ENCODE assay signal across 8 cellular contexts in the genomic region with DNA sequence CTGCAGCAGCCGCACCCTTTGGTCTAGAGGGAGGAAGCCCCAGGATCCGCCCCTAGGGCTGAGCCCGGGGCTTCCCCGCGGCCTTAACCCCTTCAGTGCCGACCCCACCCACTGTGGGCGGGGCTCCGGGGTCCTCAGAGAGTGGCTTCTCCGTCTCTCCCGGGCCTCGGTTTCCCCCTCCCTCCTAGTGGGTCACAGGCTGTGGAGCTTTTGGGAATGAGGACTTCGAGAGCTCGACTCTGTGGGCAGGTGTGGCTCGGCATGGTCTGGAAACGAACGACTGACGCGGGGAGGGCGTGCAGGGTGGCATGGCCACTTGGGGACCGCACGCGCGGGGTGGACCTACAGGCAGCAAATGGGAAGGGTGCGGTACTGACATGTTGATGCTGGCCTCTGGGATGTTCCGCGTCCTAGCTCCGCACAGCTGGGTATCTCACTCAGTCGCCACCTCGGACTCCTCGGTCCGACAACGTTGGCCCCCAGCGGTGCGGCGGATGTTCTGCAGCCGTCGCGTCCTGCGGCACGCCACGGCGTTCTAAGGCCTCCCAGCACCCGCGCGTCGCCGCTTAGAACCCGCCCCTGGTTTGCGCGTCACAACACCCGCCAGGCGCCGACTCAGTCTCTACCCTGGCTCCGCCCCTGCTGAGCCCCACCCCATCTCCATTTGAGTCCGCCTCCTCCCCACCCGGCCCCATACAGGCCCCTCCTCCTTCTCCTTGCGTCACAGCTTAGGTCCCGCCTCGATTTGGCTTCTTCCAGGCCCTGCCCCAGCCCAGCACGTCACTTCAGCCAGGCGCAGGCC. TPM values are rescaled to one million over a fixed set of nuclear protein-coding genes. Genes with fewer than 3 reads are reported as not detected.
DNase-seq lines count a peak whose midpoint lies in the region; ATAC-seq and TF ChIP-seq lines count a peak whose summit lies in the region.

A gene with protein sequence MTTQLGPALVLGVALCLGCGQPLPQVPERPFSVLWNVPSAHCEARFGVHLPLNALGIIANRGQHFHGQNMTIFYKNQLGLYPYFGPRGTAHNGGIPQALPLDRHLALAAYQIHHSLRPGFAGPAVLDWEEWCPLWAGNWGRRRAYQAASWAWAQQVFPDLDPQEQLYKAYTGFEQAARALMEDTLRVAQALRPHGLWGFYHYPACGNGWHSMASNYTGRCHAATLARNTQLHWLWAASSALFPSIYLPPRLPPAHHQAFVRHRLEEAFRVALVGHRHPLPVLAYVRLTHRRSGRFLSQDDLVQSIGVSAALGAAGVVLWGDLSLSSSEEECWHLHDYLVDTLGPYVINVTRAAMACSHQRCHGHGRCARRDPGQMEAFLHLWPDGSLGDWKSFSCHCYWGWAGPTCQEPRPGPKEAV (minus strand): TSS at position 570 of the 802 bp plus-strand sequence. CDS start 3,803 bp downstream, outside the sequence.
A gene with protein sequence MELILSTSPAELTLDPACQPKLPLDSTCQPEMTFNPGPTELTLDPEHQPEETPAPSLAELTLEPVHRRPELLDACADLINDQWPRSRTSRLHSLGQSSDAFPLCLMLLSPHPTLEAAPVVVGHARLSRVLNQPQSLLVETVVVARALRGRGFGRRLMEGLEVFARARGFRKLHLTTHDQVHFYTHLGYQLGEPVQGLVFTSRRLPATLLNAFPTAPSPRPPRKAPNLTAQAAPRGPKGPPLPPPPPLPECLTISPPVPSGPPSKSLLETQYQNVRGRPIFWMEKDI (minus strand): TSS at position 570 of the 802 bp plus-strand sequence. CDS start 1,942 bp downstream, outside the sequence.

- peak; percentile 36 for TF ChIP-seq CTCF in GM13976 (IDR thresholded peaks at IDR 0.05; ENCODE audit: borderline replicate concordance, control extremely low read depth, extremely low read depth, insufficient read depth, missing control alignments)
- TF ChIP-seq CTCF in vagina (IDR thresholded peaks at IDR 0.05) = peak in 1 of 3 experiments; percentile 50

- TF ChIP-seq POLR2A in vagina (IDR thresholded peaks at IDR 0.05) = peak in 1 of 2 donors; percentile 96

- peak; percentile 89 for ATAC-seq in HG02870 (IDR thresholded peaks at IDR 0.05; ENCODE audit: unreplicated experiment)
- peak; percentile 85 for ATAC-seq in left ventricle myocardium superior

- in situ Hi-C loops in GM13976 (cut with MboI; ENCODE audit: low sequenced_read_pairs, unreplicated experiment) = no loop called here

- H3K4me3 Mint-ChIP-seq in T-helper 1 cell treated with Interleukin-12 subunit alpha and Interleukin-12 subunit beta and Interleukin-4 antibody, amounts not matched to agents 30 μg/mL and 1 μg/mL, for 36 hours = peak within 1 kb of the TSS; percentile 96

- H3K27me3 ChIP-seq in vagina = no peaks in the 10 kb centered on the region

- intact Hi-C loops in left ventricle myocardium superior (cut with micrococcal nuclease) (no loop called here), vagina (cut with DNase I) (loop anchor here (2.0 kb wide), 1 partner anchor 24 kb away; a partner anchor contains a TSS)

- H3K36me3 Mint-ChIP-seq in T-helper 1 cell treated with Interleukin-12 subunit alpha and Interleukin-12 subunit beta and Interleukin-4 antibody, amounts not matched to agents 30 μg/mL and 1 μg/mL, for 36 hours (ENCODE audit: low read depth) = peaks cover 3% of the 10 kb centered on the region

- peaks cover 55% of the 10 kb centered on the region for H3K4me1 ChIP-seq in vagina

- H3K4me3 ChIP-seq in vagina = peak within 1 kb of the TSS; percentile 61 to 90

- H3K36me3 ChIP-seq in vagina = peaks cover 0 to 5% of the 10 kb centered on the region in 2 donors

- no peaks in the 10 kb centered on the region for H3K9me3 Mint-ChIP-seq in T-helper 1 cell treated with Interleukin-12 subunit alpha and Interleukin-12 subunit beta and Interleukin-4 antibody, amounts not matched to agents 30 μg/mL and 1 μg/mL, for 36 hours

- no peaks in the 10 kb centered on the region for H3K27me3 Mint-ChIP-seq in T-helper 1 cell treated with Interleukin-12 subunit alpha and Interleukin-12 subunit beta and Interleukin-4 antibody, amounts not matched to agents 30 μg/mL and 1 μg/mL, for 36 hours (ENCODE audit: low read depth)

- no peaks in the 10 kb centered on the region for H3K9me3 ChIP-seq in vagina

- DNase-seq in GM13976 (ENCODE audit: low spot score) (peak; percentile 99), NCI-H146 (lab: John Stamatoyannopoulos, UW) (peak; percentile 97), amygdala (lab: John Stamatoyannopoulos, UW) (peak; percentile 33 to 100 (median 99)), left ventricle myocardium superior (peak; percentile 100), pulmonary artery endothelial cell (ENCODE audit: low read depth, low spot score) (peak; percentile 98), vagina (ENCODE audit: extremely low spot score in 2 of 2) (peak; percentile 100)

- H3K27ac ChIP-seq in vagina = peak within 1 kb of the TSS; percentile 91

- peaks cover 24% of the 10 kb centered on the region for H3K4me1 Mint-ChIP-seq in T-helper 1 cell treated with Interleukin-12 subunit alpha and Interleukin-12 subunit beta and Interleukin-4 antibody, amounts not matched to agents 30 μg/mL and 1 μg/mL, for 36 hours (ENCODE audit: low read depth)

- peak within 1 kb of the TSS; percentile 95 for H3K27ac Mint-ChIP-seq in T-helper 1 cell treated with Interleukin-12 subunit alpha and Interleukin-12 subunit beta and Interleukin-4 antibody, amounts not matched to agents 30 μg/mL and 1 μg/mL, for 36 hours

RNA-seq across cellular contexts. Expression of the first gene that starts in this region (rescaled TPM):
- total RNA-seq in left ventricle myocardium superior (0.92 TPM), pulmonary artery endothelial cell (9.6 and 10.3 TPM in 2 replicates), vagina (8.1 TPM)

RNA-seq across cellular contexts. Expression of the second gene that starts in this region (rescaled TPM):
- total RNA-seq in left ventricle myocardium superior (6.7 TPM), pulmonary artery endothelial cell (2.6 and 3.6 TPM in 2 replicates), vagina (10.1 TPM)

Comparison
In these comparisons a context has a peak if more than half of its experiments do, and no peak if none do; other contexts are left out.
1. Peak in every context shown above with its lines: DNase-seq, ATAC-seq, H3K4me3 ChIP-seq and H3K27ac ChIP-seq.